In the genomic region with DNA sequence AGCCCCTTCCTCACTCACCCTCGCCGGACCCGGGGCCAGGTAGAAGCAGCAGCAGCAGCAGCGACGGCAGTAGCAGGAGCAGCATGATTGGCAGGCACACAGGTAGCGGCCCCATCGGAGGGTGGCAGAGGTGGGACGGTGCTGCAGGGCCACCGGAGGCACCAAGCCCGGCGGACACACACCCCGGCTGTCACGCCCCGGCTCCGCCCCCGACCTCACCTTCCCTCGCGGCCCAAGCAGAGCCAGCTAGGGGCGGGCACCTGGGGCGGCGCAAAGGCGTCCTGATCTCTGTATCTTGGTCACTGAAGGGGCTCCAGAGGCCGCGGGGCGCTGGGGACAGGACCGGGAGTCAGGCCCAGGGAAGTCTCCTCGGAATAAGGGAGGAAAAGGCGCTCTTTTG, we compare ENCODE assay signal across 5 cellular contexts. TPM values are rescaled to one million over a fixed set of nuclear protein-coding genes. Genes with fewer than 3 reads are reported as not detected.
"Had no signal": no experiment of that assay in that cellular context is flagged by ENCODE, and none has a peak within 500 bp of the region (broad histone marks: within the 10 kb centered on the region; RNA-seq: fewer than 3 reads in every experiment).

No MANE protein-coding gene starts in this region.

RNA-seq across cellular contexts. Expression of a gene that starts 9.1 kb away (rescaled TPM):
- total RNA-seq: SK-MEL-5 had no signal

RNA-seq across cellular contexts. Expression of a gene that starts 30.0 kb away (rescaled TPM):
- total RNA-seq: PC-9 had no signal

RNA-seq across cellular contexts. Expression of a gene that starts 39.1 kb away (rescaled TPM):
- total RNA-seq: LHCN-M2, MCF 10A, SK-MEL-5 had no signal
- polyA plus RNA-seq: SK-N-SH had no signal
